ENCODE assay signal across 38 cellular contexts in genomic region chr13:21610687-21611086, GRCh38.
"Had no signal": no experiment of that assay in that cellular context is flagged by ENCODE, and none has a peak within 500 bp of the region (broad histone marks: within the 10 kb centered on the region; RNA-seq: fewer than 3 reads in every experiment).

No MANE protein-coding gene starts in this region.

- H3K27ac Mint-ChIP-seq: activated B cell treated with CpG ODN at 0.5 μM for 24 hours; activated CD4-positive, alpha-beta memory T cell treated with anti-CD3 and anti-CD28 coated beads, Interleukin-2, amount 10 ng/mL, durations not matched to agents 7 days and 5 days; activated CD4-positive, alpha-beta T cell treated with anti-CD3 and anti-CD28 coated beads, Interleukin-2, amount 10 ng/mL, durations not matched to agents 24 days and 14 days; activated CD8-positive, alpha-beta memory T cell treated with anti-CD3 and anti-CD28 coated beads, Interleukin-2, amount 10 ng/mL, durations not matched to agents 7 days and 5 days; activated CD8-positive, alpha-beta T cell treated with anti-CD3 and anti-CD28 coated beads, Interleukin-2, amount 10 ng/mL, durations not matched to agents 7 days and 5 days; activated naive CD4-positive, alpha-beta T cell treated with anti-CD3 and anti-CD28 coated beads, Interleukin-2, amount 10 ng/mL, durations not matched to agents 7 days and 5 days; activated naive CD4-positive, alpha-beta T cell treated with anti-CD3 and anti-CD28 coated beads, Interleukin-2, amount 50 U/mL, for 24 hours; activated naive CD8-positive, alpha-beta T cell; activated naive CD8-positive, alpha-beta T cell treated with anti-CD3 and anti-CD28 coated beads, Interleukin-2, amount 10 ng/mL, durations not matched to agents 7 days and 5 days; activated naive CD8-positive, alpha-beta T cell treated with anti-CD3 and anti-CD28 coated beads, Interleukin-2, amount 50 U/mL, for 24 hours; activated T-cell treated with anti-CD3 and anti-CD28 coated beads, Interleukin-2, amount 50 U/mL, for 24 hours; activated T-helper 2 cell treated with anti-CD3 and anti-CD28 coated beads, Interferon-gamma antibody, Interleukin-2, Interleukin-4, amounts not matched to agents 10 μg/mL and 5 μg/mL and 100 μg/mL, durations not matched to agents 14 hours and 24 hours and 36 hours; brain; T-helper 1 cell treated with Interleukin-12 subunit alpha and Interleukin-12 subunit beta and Interleukin-4 antibody, amounts not matched to agents 30 μg/mL and 1 μg/mL, for 36 hours; T-helper 2 cell treated with Interferon-gamma antibody and Interleukin-4, amounts not matched to agents 5 μg/mL and 100 μg/mL, for 36 hours had no signal

- H3K4me1 Mint-ChIP-seq: activated B cell treated with CpG ODN at 0.5 μM for 24 hours; activated CD4-positive, alpha-beta memory T cell treated with anti-CD3 and anti-CD28 coated beads, Interleukin-2, amount 10 ng/mL, durations not matched to agents 7 days and 5 days; activated CD4-positive, alpha-beta T cell treated with anti-CD3 and anti-CD28 coated beads, Interleukin-2, amount 10 ng/mL, durations not matched to agents 24 days and 14 days; activated CD8-positive, alpha-beta memory T cell treated with anti-CD3 and anti-CD28 coated beads, Interleukin-2, amount 10 ng/mL, durations not matched to agents 7 days and 5 days; activated naive CD4-positive, alpha-beta T cell treated with anti-CD3 and anti-CD28 coated beads, Interleukin-2, amount 10 ng/mL, durations not matched to agents 7 days and 5 days; activated naive CD4-positive, alpha-beta T cell treated with anti-CD3 and anti-CD28 coated beads, Interleukin-2, amount 50 U/mL, for 24 hours; activated naive CD8-positive, alpha-beta T cell treated with anti-CD3 and anti-CD28 coated beads, Interleukin-2, amount 10 ng/mL, durations not matched to agents 7 days and 5 days; activated naive CD8-positive, alpha-beta T cell treated with anti-CD3 and anti-CD28 coated beads, Interleukin-2, amount 50 U/mL, for 24 hours; central memory CD8-positive, alpha-beta T cell had no signal

- FAIRE-seq: bronchial epithelial cell, TTC549 had no signal

- H3K9me3 ChIP-seq: ascending aorta had no signal

- H3K27me3 Mint-ChIP-seq: brain had no signal

- DNase-seq: activated B cell treated with CpG ODN at 0.5 μM for 24 hours; activated CD4-positive, alpha-beta memory T cell treated with anti-CD3 and anti-CD28 coated beads, Interleukin-2, amount 10 ng/mL, durations not matched to agents 7 days and 5 days; activated CD4-positive, alpha-beta T cell treated with anti-CD3 and anti-CD28 coated beads for 4 hours; activated CD4-positive, alpha-beta T cell treated with anti-CD3 and anti-CD28 coated beads, Interleukin-2, amount 10 ng/mL, durations not matched to agents 24 days and 14 days; activated CD4-positive, alpha-beta T cell treated with anti-CD3 and anti-CD28 coated beads, Interleukin-2, amount 50 U/mL, for 1 hour; activated CD4-positive, alpha-beta T cell treated with anti-CD3 and anti-CD28 coated beads, Interleukin-2, amount 50 U/mL, for 48 hours; activated CD4-positive, CD25-positive, alpha-beta regulatory T cell treated with anti-CD3 and anti-CD28 coated beads, Interleukin-2, amount 50 U/mL, for 72 hours; activated CD8-positive, alpha-beta memory T cell treated with anti-CD3 and anti-CD28 coated beads for 24 hours; activated CD8-positive, alpha-beta memory T cell treated with anti-CD3 and anti-CD28 coated beads, Interleukin-2, amount 10 ng/mL, durations not matched to agents 7 days and 5 days; activated CD8-positive, alpha-beta memory T cell treated with anti-CD3 and anti-CD28 coated beads, Interleukin-2, amount 50 U/mL, for 48 hours; activated CD8-positive, alpha-beta T cell treated with anti-CD3 and anti-CD28 coated beads, Interleukin-2, amount 10 ng/mL, durations not matched to agents 7 days and 5 days; activated effector memory CD4-positive, alpha-beta T cell treated with Interleukin-2 at 50 U/mL for 16 hours; activated gamma-delta T cell; activated naive CD4-positive, alpha-beta T cell treated with anti-CD3 and anti-CD28 coated beads, Interleukin-2, amount 10 ng/mL, durations not matched to agents 7 days and 5 days; activated naive CD4-positive, alpha-beta T cell treated with Interleukin-2 at 50 U/mL for 16 hours; activated naive CD8-positive, alpha-beta T cell treated with anti-CD3 and anti-CD28 coated beads, Interleukin-2, amount 10 ng/mL, durations not matched to agents 7 days and 5 days; activated naive CD8-positive, alpha-beta T cell treated with anti-CD3 and anti-CD28 coated beads, Interleukin-2, amount 50 U/mL, for 24 hours; activated T-cell treated with anti-CD3 and anti-CD28 coated beads, Interleukin-2, amount 50 U/mL, for 24 hours; activated T-cell treated with anti-CD3 and anti-CD28 coated beads, Interleukin-2, amount 50 U/mL, for 48 hours; amygdala; anterior cingulate cortex; caudate nucleus; cerebellar nuclear complex; T-helper 1 cell; T-helper 2 cell; T-helper 9 cell had no signal

- H3K27me3 ChIP-seq: ascending aorta had no signal

- ATAC-seq: activated CD8-positive, alpha-beta memory T cell treated with anti-CD3 and anti-CD28 coated beads, Interleukin-2, amount 10 ng/mL, durations not matched to agents 7 days and 5 days; activated CD8-positive, alpha-beta T cell treated with anti-CD3 and anti-CD28 coated beads, Interleukin-2, amount 10 ng/mL, durations not matched to agents 7 days and 5 days; activated naive CD8-positive, alpha-beta T cell treated with anti-CD3 and anti-CD28 coated beads, Interleukin-2, amount 50 U/mL, for 24 hours had no signal

- H3K4me3 ChIP-seq: ascending aorta, cardiac muscle cell had no signal

- H3K36me3 ChIP-seq: ascending aorta, cardiac muscle cell had no signal

- H3K4me3 Mint-ChIP-seq: activated B cell treated with CpG ODN at 0.5 μM for 24 hours; activated CD4-positive, alpha-beta memory T cell treated with anti-CD3 and anti-CD28 coated beads, Interleukin-2, amount 10 ng/mL, durations not matched to agents 7 days and 5 days; activated CD4-positive, alpha-beta T cell treated with anti-CD3 and anti-CD28 coated beads, Interleukin-2, amount 10 ng/mL, durations not matched to agents 24 days and 14 days; activated CD8-positive, alpha-beta memory T cell treated with anti-CD3 and anti-CD28 coated beads, Interleukin-2, amount 10 ng/mL, durations not matched to agents 7 days and 5 days; activated CD8-positive, alpha-beta T cell treated with anti-CD3 and anti-CD28 coated beads, Interleukin-2, amount 10 ng/mL, durations not matched to agents 7 days and 5 days; activated naive CD4-positive, alpha-beta T cell treated with anti-CD3 and anti-CD28 coated beads, Interleukin-2, amount 10 ng/mL, durations not matched to agents 7 days and 5 days; activated naive CD4-positive, alpha-beta T cell treated with anti-CD3 and anti-CD28 coated beads, Interleukin-2, amount 50 U/mL, for 24 hours; activated naive CD8-positive, alpha-beta T cell; activated naive CD8-positive, alpha-beta T cell treated with anti-CD3 and anti-CD28 coated beads, Interleukin-2, amount 10 ng/mL, durations not matched to agents 7 days and 5 days; activated naive CD8-positive, alpha-beta T cell treated with anti-CD3 and anti-CD28 coated beads, Interleukin-2, amount 50 U/mL, for 24 hours; activated T-cell treated with anti-CD3 and anti-CD28 coated beads, Interleukin-2, amount 50 U/mL, for 24 hours; brain; central memory CD8-positive, alpha-beta T cell; T-helper 1 cell treated with Interleukin-12 subunit alpha and Interleukin-12 subunit beta and Interleukin-4 antibody, amounts not matched to agents 30 μg/mL and 1 μg/mL, for 36 hours; T-helper 2 cell treated with Interferon-gamma antibody and Interleukin-4, amounts not matched to agents 5 μg/mL and 100 μg/mL, for 36 hours had no signal

- H3K9me3 Mint-ChIP-seq: activated B cell treated with CpG ODN at 0.5 μM for 24 hours; activated CD4-positive, alpha-beta memory T cell treated with anti-CD3 and anti-CD28 coated beads, Interleukin-2, amount 10 ng/mL, durations not matched to agents 7 days and 5 days; activated CD4-positive, alpha-beta T cell treated with anti-CD3 and anti-CD28 coated beads, Interleukin-2, amount 10 ng/mL, durations not matched to agents 24 days and 14 days; activated naive CD4-positive, alpha-beta T cell treated with anti-CD3 and anti-CD28 coated beads, Interleukin-2, amount 10 ng/mL, durations not matched to agents 7 days and 5 days; activated naive CD4-positive, alpha-beta T cell treated with anti-CD3 and anti-CD28 coated beads, Interleukin-2, amount 50 U/mL, for 24 hours; activated naive CD8-positive, alpha-beta T cell treated with anti-CD3 and anti-CD28 coated beads, Interleukin-2, amount 50 U/mL, for 24 hours; activated T-cell treated with anti-CD3 and anti-CD28 coated beads, Interleukin-2, amount 50 U/mL, for 24 hours; activated T-helper 2 cell treated with anti-CD3 and anti-CD28 coated beads, Interferon-gamma antibody, Interleukin-2, Interleukin-4, amounts not matched to agents 10 μg/mL and 5 μg/mL and 100 μg/mL, durations not matched to agents 14 hours and 24 hours and 36 hours; brain; central memory CD8-positive, alpha-beta T cell; T-helper 1 cell treated with Interleukin-12 subunit alpha and Interleukin-12 subunit beta and Interleukin-4 antibody, amounts not matched to agents 30 μg/mL and 1 μg/mL, for 36 hours; T-helper 2 cell treated with Interferon-gamma antibody and Interleukin-4, amounts not matched to agents 5 μg/mL and 100 μg/mL, for 36 hours had no signal

- H3K27ac ChIP-seq: ascending aorta, cardiac muscle cell, VCaP had no signal

- H3K4me1 ChIP-seq: ascending aorta had no signal
